In the genomic region with DNA sequence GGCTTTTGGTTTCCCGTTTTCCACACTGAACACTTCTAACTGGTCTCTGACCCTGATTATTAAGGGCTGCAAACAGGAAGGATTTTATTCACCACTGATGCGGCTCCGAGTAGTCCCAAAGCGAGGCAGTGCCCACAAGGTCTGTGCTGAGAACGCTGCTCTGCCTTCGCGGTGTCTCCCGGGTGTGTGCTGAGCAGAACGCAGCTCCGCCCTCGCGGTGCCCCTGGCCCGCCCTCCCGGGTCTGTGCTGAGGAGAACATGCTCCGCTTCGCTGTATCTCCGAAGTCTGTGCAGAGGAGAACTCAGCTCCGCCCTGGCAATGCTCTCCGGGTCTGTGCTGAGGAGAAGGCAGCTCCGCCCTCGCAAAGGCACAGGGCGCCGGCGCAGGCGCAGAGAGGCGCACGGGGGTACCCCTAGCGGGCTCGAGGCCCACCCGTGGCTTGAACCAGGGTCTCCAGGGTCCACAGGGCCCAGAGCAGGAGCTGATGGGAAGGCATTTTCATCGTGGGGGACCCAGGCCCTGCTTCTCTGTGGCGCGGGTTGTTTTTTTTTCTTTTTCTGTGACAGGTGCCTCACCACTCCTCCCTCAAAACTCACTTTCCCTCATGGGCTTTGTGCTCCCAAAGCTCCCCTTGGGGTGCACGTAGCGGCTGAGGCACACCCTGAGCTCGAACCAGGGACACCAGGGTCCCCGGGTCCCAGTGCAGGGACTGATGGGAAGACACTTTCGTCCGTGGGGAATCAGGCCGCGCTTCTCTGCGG, we compare ENCODE assay signal across 8 cellular contexts.
DNase-seq lines count a peak whose midpoint lies in the region; ATAC-seq, FAIRE-seq and TF ChIP-seq lines count a peak whose summit lies in the region.
"Not testable (repeated sequence)": the region's sequence is repeated elsewhere in the genome, so short reads cannot be mapped to it uniquely, and the experiment has no call there.

No MANE protein-coding gene starts in this region.

- peak in 1 of 2 experiments; percentile 66 for DNase-seq in A549 (ENCODE audit: low read depth in 1 of 2, low spot score in 1 of 2)
- peak; percentile 58 to 85 for DNase-seq in NCI-H526 (lab: John Stamatoyannopoulos, UW)
- peak; percentile 86 for DNase-seq in activated CD4-positive, alpha-beta T cell treated with anti-CD3 and anti-CD28 coated beads, Interleukin-2, amount 50 U/mL, for 1 hour
- peak; percentile 76 for DNase-seq in activated naive CD8-positive, alpha-beta T cell treated with anti-CD3 and anti-CD28 coated beads, Interleukin-2, amount 50 U/mL, for 16 hours (ENCODE audit: low read depth, low spot score)
- DNase-seq in fibroblast of villous mesenchyme (ENCODE audit: low read depth): peak; percentile 71
- DNase-seq in stimulated activated CD4-positive, alpha-beta T cell treated with anti-CD3 and anti-CD28 coated beads, TNF-alpha, amount 100 ng/mL, for 48 hours (ENCODE audit: low read depth in 3 of 3): peak; percentile 69 to 88 (median 74)

- peak overlapping the region; percentile 56 to 70; a peak in 4 of 6 replicates for H3K27ac ChIP-seq in A549
- H3K27ac ChIP-seq in neutrophil: not testable (repeated sequence)

- ATAC-seq in A549: peak; percentile 49 to 92; a peak in 5 of 6 replicates

- TF ChIP-seq POLR2A in A549 (IDR thresholded peaks at IDR 0.05; ENCODE audit: low read length) (peak; percentile 36), GM18951 (IDR thresholded peaks at IDR 0.05; ENCODE audit: extremely low read depth, insufficient read depth, insufficient read length) (peak; percentile 48)

- H3K4me1 ChIP-seq in A549; neutrophil (ENCODE audit: control insufficient read depth in 1 of 2, insufficient read depth in 1 of 2, low read depth in 1 of 2, low read length in 1 of 2): not testable (repeated sequence)

- not testable (repeated sequence) for TF ChIP-seq CTCF in A549 (IDR thresholded peaks at IDR 0.05); fibroblast of villous mesenchyme (IDR thresholded peaks at IDR 0.05; ENCODE audit: insufficient read depth, low read depth, low read length); neutrophil (IDR thresholded peaks at IDR 0.05)

- not testable (repeated sequence) for H3K27me3 ChIP-seq in neutrophil

- H3K4me2 ChIP-seq in A549: peak overlapping the region; percentile 71

- no CpG with 5 or more reads among the region's 42 CpGs for WGBS in A549 (ENCODE audit: missing lambda C conversion rate)

- not testable (repeated sequence) for H3K36me3 ChIP-seq in neutrophil

- not testable (repeated sequence) for H3K9me3 ChIP-seq in A549, neutrophil

- H3K4me3 ChIP-seq in A549 (peak overlapping the region; percentile 41; the same call in 2 of the 3 replicates), fibroblast of villous mesenchyme (ENCODE audit: low read depth, low read length) (peak overlapping the region; percentile 32), neutrophil (ENCODE audit: low read depth in 1 of 2, low read length in 1 of 2) (peak overlapping the region; percentile 44 to 45)

- in situ Hi-C loops in GM18951 (cut with MboI; ENCODE audit: low sequenced_read_pairs, unreplicated experiment): not testable (repeated sequence)

- not testable (repeated sequence) for TF ChIP-seq EP300 in A549 (IDR thresholded peaks at IDR 0.05)

- CTCF ChIA-PET in A549 (lab: Yijun Ruan, JAX): not testable (repeated sequence)

- TF ChIP-seq RAD21 in A549 (conservative IDR thresholded peaks at IDR 0.05 in 1 of 2, IDR thresholded peaks at IDR 0.05 in 1 of 2): not testable (repeated sequence)

- FAIRE-seq in A549 (lab: Jason Lieb, UNC): not testable (repeated sequence)

- POLR2A ChIA-PET in A549 (lab: Yijun Ruan, JAX): not testable (repeated sequence)

TF ChIP-seq in A549, 52 proteins besides CTCF, POLR2A, EP300 and RAD21:
- TF ChIP-seq, protein P1, sequence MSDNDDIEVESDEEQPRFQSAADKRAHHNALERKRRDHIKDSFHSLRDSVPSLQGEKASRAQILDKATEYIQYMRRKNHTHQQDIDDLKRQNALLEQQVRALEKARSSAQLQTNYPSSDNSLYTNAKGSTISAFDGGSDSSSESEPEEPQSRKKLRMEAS (IDR thresholded peaks at IDR 0.05): peak; percentile 36; the same call in 1 of the 2 replicates
TF ChIP-seq in A549: peak in this region for 1; not testable (repeated sequence) for 51.
